ENCODE assay signal across 9 cellular contexts in genomic region chr20:48621256-48622078, GRCh38.
DNase-seq lines count a peak whose midpoint lies in the region; ATAC-seq lines count a peak whose summit lies in the region.
"Had no signal": no experiment of that assay in that cellular context is flagged by ENCODE, and none has a peak within 500 bp of the region (broad histone marks: within the 10 kb centered on the region; RNA-seq: fewer than 3 reads in every experiment).

No MANE protein-coding gene starts in this region.

- no peak overlapping the region for H3K4me2 ChIP-seq in trophoblast cell (ENCODE audit: low read length)

- H3K9me3 ChIP-seq in trophoblast cell (ENCODE audit: insufficient read depth, low read depth, low read length): no peaks in the 10 kb centered on the region

- H3K18ac ChIP-seq in trophoblast cell (ENCODE audit: low read length): no peak overlapping the region

- H3K14ac ChIP-seq in trophoblast cell (ENCODE audit: low read length): no peak overlapping the region

- H3K27ac ChIP-seq in trophoblast cell (ENCODE audit: low read depth, low read length): no peak overlapping the region

- H2BK120ac ChIP-seq in trophoblast cell (ENCODE audit: insufficient read depth, low read length, poor library complexity): no peak overlapping the region

- H3K27ac Mint-ChIP-seq in central memory CD8-positive, alpha-beta T cell (ENCODE audit: low read depth): peak overlapping the region; percentile 74

- no CpG with 5 or more reads among the region's 25 CpGs for WGBS in trophoblast cell (ENCODE audit: extremely low coverage, insufficient coverage, insufficient read length)

- H3K9me3 Mint-ChIP-seq in central memory CD8-positive, alpha-beta T cell: no peaks in the 10 kb centered on the region

- peak overlapping the region; percentile 70 for H3K4me3 Mint-ChIP-seq in central memory CD8-positive, alpha-beta T cell

- H4K12ac ChIP-seq in trophoblast cell (ENCODE audit: low read depth, low read length): no peak overlapping the region

- H2AK5ac ChIP-seq in trophoblast cell (ENCODE audit: low read length): no peak overlapping the region

- H2BK5ac ChIP-seq in trophoblast cell (ENCODE audit: low read depth, low read length, poor library complexity): no peak overlapping the region

- no peaks in the 10 kb centered on the region for H3K36me3 ChIP-seq in trophoblast cell (ENCODE audit: control insufficient read depth in 1 of 2, insufficient read depth in 2 of 2, low read length in 2 of 2)

- H3K36me3 Mint-ChIP-seq in central memory CD8-positive, alpha-beta T cell (ENCODE audit: insufficient read depth): peaks cover 43% of the 10 kb centered on the region
- H3K36me3 Mint-ChIP-seq: brain had no signal

- H2AFZ ChIP-seq in trophoblast cell (ENCODE audit: insufficient read depth, low read length, poor library complexity): no peak overlapping the region

- H4K91ac ChIP-seq in trophoblast cell (ENCODE audit: low read depth, low read length): no peak overlapping the region

- no peak for ATAC-seq in central memory CD8-positive, alpha-beta T cell (replicated peaks; ENCODE audit: extremely low read depth, poor library complexity, severe bottlenecking)

- H3K23ac ChIP-seq in trophoblast cell (ENCODE audit: low read length): no peak overlapping the region

- peaks cover 6% of the 10 kb centered on the region for H3K79me1 ChIP-seq in trophoblast cell (ENCODE audit: low read length)

- H3K79me2 ChIP-seq in trophoblast cell (ENCODE audit: control insufficient read depth, insufficient read depth, low read length, poor library complexity): peaks cover 2% of the 10 kb centered on the region

- no peak overlapping the region for H3K9ac ChIP-seq in trophoblast cell (ENCODE audit: low read length)

- DNase-seq in G401 (ENCODE audit: low spot score) (peak; percentile 15), LoVo (ENCODE audit: low spot score) (peak; percentile 49), trophoblast cell (peak; percentile 42 to 45), pons (ENCODE audit: low spot score) (no peak), COLO829 (ENCODE audit: low spot score) (no peak), RPMI8226 (no peak)
- no peak for DNase-seq in central memory CD8-positive, alpha-beta T cell (ENCODE audit: low spot score in 2 of 2)
- DNase-seq in stimulated activated CD4-positive, alpha-beta T cell treated with anti-CD3 and anti-CD28 coated beads, Interleukin-2, amount 100 ng/mL, for 48 hours: no peak

- in situ Hi-C loops in G401 (cut with HindIII; ENCODE audit: low sequenced_read_pairs): loop anchor here (10.0 kb wide), 1 partner anchor 207 kb away; no protein-coding TSS in a partner anchor

- H3K4me1 ChIP-seq in trophoblast cell (ENCODE audit: control insufficient read depth in 1 of 2, insufficient read depth in 2 of 2, low read length in 2 of 2): peaks cover 3% of the 10 kb centered on the region in 2 experiments

- no peaks in the 10 kb centered on the region for H3K27me3 Mint-ChIP-seq in central memory CD8-positive, alpha-beta T cell

- no peak overlapping the region for H3K4me3 ChIP-seq in trophoblast cell (ENCODE audit: low read depth, low read length)

- no peak overlapping the region for H2BK12ac ChIP-seq in trophoblast cell (ENCODE audit: low read length)

- H3K4ac ChIP-seq in trophoblast cell (ENCODE audit: low read depth, low read length): no peak overlapping the region

- H3K4me1 Mint-ChIP-seq in central memory CD8-positive, alpha-beta T cell: peaks cover 22% of the 10 kb centered on the region

- H3K27me3 ChIP-seq in trophoblast cell (ENCODE audit: insufficient read depth, low read length): no peaks in the 10 kb centered on the region

- H4K8ac ChIP-seq in trophoblast cell (ENCODE audit: low read depth, low read length): no peak overlapping the region

Comparison
In these comparisons a context has a peak if more than half of its experiments do, and no peak if none do; other contexts are left out.
1. DNase-seq: peak in G401 (single experiment), LoVo (single experiment) and trophoblast cell (2 of 2); none in central memory CD8-positive, alpha-beta T cell (0 of 2), pons (single experiment), stimulated activated CD4-positive, alpha-beta T cell treated with anti-CD3 and anti-CD28 coated beads, Interleukin-2, amount 100 ng/mL, for 48 hours (0 of 2), COLO829 (single experiment) and RPMI8226 (single experiment).